Comparison of ENCODE assay signal across 6 cellular contexts in the genomic region with DNA sequence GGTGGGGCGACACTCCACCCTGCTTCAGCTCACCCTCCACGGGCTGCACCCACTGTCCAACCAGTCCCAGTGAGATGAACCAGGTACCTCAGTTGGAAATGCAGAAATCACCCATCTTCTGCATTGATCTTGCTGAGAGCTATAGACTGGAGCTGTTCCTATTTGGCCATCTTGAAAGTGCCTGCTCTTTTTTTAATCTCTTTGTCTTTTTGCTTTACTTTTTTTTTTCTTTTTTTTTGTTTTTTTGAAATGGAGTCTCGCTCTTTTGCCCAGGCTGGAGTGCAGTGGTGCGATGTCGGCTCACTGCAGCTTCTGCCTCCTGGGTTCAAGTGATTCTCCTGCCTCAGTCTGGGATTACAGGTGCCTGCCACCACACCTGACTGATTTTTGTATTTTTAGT.
DNase-seq lines count a peak whose midpoint lies in the region; ATAC-seq, FAIRE-seq and TF ChIP-seq lines count a peak whose summit lies in the region.
"Not testable (repeated sequence)": the region's sequence is repeated elsewhere in the genome, so short reads cannot be mapped to it uniquely, and the experiment has no call there.

No MANE protein-coding gene starts in this region.

- H3K23me2 ChIP-seq in H1 (ENCODE audit: low read depth, low read length), result not testable (repeated sequence)

- H3K27me3 Mint-ChIP-seq in GM23338 (ENCODE audit: insufficient read depth, low read depth, poor library complexity), result not testable (repeated sequence)

- H3K56ac ChIP-seq in H1 (replicated peaks; ENCODE audit: insufficient read length, low read depth, low read length), result not testable (repeated sequence)
- H3K56ac ChIP-seq in mesendoderm (ENCODE audit: low read length), result peak overlapping the region; percentile 76

- 91% methylated on average over 5 of the region's 5 CpGs; no CpG with 5 or more reads in 1 of the 2 experiments for WGBS in H1 (ENCODE audit: extremely low coverage in 1 of 2, insufficient coverage in 1 of 2, insufficient read length in 1 of 2, insufficient replicate concordance in 2 of 2, low coverage in 1 of 2, low lambda C conversion rate in 2 of 2, missing lambda C conversion rate in 1 of 2), 2 experiments
- WGBS in mesendoderm (ENCODE audit: extremely low coverage, insufficient coverage, low lambda C conversion rate), result no CpG with 5 or more reads among the region's 5 CpGs

- H3K36me3 Mint-ChIP-seq in GM23338 (ENCODE audit: low read depth), result not testable (repeated sequence)

- H3K4me1 Mint-ChIP-seq in GM23338, result not testable (repeated sequence)

- H3K27me3 ChIP-seq in GM23338 (ENCODE audit: insufficient read depth); HUES6 (ENCODE audit: control insufficient read depth, insufficient read depth, low read length); H1 (replicated peaks in 1 of 4; ENCODE audit: control insufficient read depth in 3 of 4, extremely low read depth in 1 of 4, insufficient read depth in 3 of 4, low read length in 3 of 4); iPS-18a (ENCODE audit: control insufficient read depth, insufficient read depth, low read length); mesendoderm (ENCODE audit: insufficient read depth, low read length, poor library complexity); parathyroid adenoma (ENCODE audit: control insufficient read depth, insufficient read depth, low read length): not testable (repeated sequence)

- TF ChIP-seq EP300 in H1 (IDR thresholded peaks at IDR 0.05; ENCODE audit: borderline replicate concordance in 1 of 2, low read depth in 2 of 2, low read length in 2 of 2), result not testable (repeated sequence)

- H2BK20ac ChIP-seq in H1 (ENCODE audit: low read length), result not testable (repeated sequence)

- H2BK15ac ChIP-seq in H1 (ENCODE audit: low read length); mesendoderm (replicated peaks; ENCODE audit: low read depth): not testable (repeated sequence)

- not testable (repeated sequence) for H3K23ac ChIP-seq in H1 (ENCODE audit: insufficient read length); mesendoderm (ENCODE audit: low read length)

- not testable (repeated sequence) for H4K20me1 ChIP-seq in GM23338 (replicated peaks; ENCODE audit: insufficient read depth); H1 (replicated peaks in 1 of 2; ENCODE audit: control insufficient read depth in 1 of 2, insufficient read depth in 2 of 2, low read length in 2 of 2)

- peak overlapping the region; percentile 63; the same call in 1 of the 2 replicates for H2BK5ac ChIP-seq in H1 (ENCODE audit: low read depth, low read length)
- H2BK5ac ChIP-seq in mesendoderm (ENCODE audit: low read length), result not testable (repeated sequence)

- H3K9ac ChIP-seq in HUES6 (ENCODE audit: low read length), result peak overlapping the region; percentile 54
- not testable (repeated sequence) for H3K9ac ChIP-seq in H1 (replicated peaks in 1 of 4; ENCODE audit: extremely low read depth in 1 of 4, low read depth in 3 of 4, low read length in 3 of 4); iPS-18a (ENCODE audit: low read length); mesendoderm (ENCODE audit: low read length); parathyroid adenoma

- FAIRE-seq in H1 (lab: Jason Lieb, UNC), result not testable (repeated sequence)

- not testable (repeated sequence) for ATAC-seq in GM23338

- not testable (repeated sequence) for H3K79me2 ChIP-seq in GM23338 (replicated peaks; ENCODE audit: insufficient read depth); H1 (ENCODE audit: control insufficient read depth in 1 of 2, insufficient read depth in 2 of 2, low read length in 2 of 2); mesendoderm (ENCODE audit: control insufficient read depth, insufficient read depth, low read length); parathyroid adenoma

- not testable (repeated sequence) for H3K9me3 ChIP-seq in HUES6 (ENCODE audit: control insufficient read depth, insufficient read depth, low read depth, low read length); H1 (ENCODE audit: insufficient read depth in 2 of 2, low read depth in 1 of 2, low read length in 1 of 2); iPS-18a (ENCODE audit: control insufficient read depth, low read depth, low read length); parathyroid adenoma (ENCODE audit: control insufficient read depth, low read length)

- not testable (repeated sequence) for H3F3A ChIP-seq in GM23338 (replicated peaks; ENCODE audit: low read depth)

- TF ChIP-seq RAD21 in H1 (IDR thresholded peaks at IDR 0.05 in 1 of 2, conservative IDR thresholded peaks at IDR 0.05 in 1 of 2; ENCODE audit: low read depth in 2 of 2, low read length in 2 of 2), result not testable (repeated sequence)

- H4K5ac ChIP-seq in H1 (ENCODE audit: insufficient read length, low read depth, low read length); mesendoderm (ENCODE audit: low read length): not testable (repeated sequence)

- H3K4me2 ChIP-seq in GM23338; mesendoderm (ENCODE audit: low read length); parathyroid adenoma (ENCODE audit: low read length): not testable (repeated sequence)
- H3K4me2 ChIP-seq in H1 (ENCODE audit: insufficient read depth in 1 of 2, low read depth in 2 of 2, low read length in 2 of 2), result 0 out of 4 replicates have a peak overlapping the region, but pooled peaks of 1 of the 2 experiments have one; percentile 25

- not testable (repeated sequence) for H3K4ac ChIP-seq in H1 (replicated peaks; ENCODE audit: insufficient read length, low read depth, low read length); mesendoderm (ENCODE audit: low read depth, low read length)

- not testable (repeated sequence) for H3K27ac Mint-ChIP-seq in GM23338

- not testable (repeated sequence) for H3K4me3 Mint-ChIP-seq in GM23338

- H3K4me3 ChIP-seq in GM23338; H1 (ENCODE audit: extremely low read depth in 1 of 4, insufficient read depth in 2 of 4, low read depth in 3 of 4, low read length in 4 of 4); mesendoderm (ENCODE audit: low read length); parathyroid adenoma (ENCODE audit: low read depth, low read length): not testable (repeated sequence)
- H3K4me3 ChIP-seq in HUES6 (ENCODE audit: low read depth, low read length) (peak overlapping the region; percentile 46; the same call in 1 of the 2 replicates), iPS-18a (ENCODE audit: low read length) (peak overlapping the region; percentile 13)

- peak overlapping the region; percentile 38 for H3K18ac ChIP-seq in H1 (ENCODE audit: extremely low read depth, low read length)
- not testable (repeated sequence) for H3K18ac ChIP-seq in mesendoderm (ENCODE audit: low read length)

- not testable (repeated sequence) for H3K14ac ChIP-seq in H1 (ENCODE audit: insufficient read length)

- not testable (repeated sequence) for H3K9me3 Mint-ChIP-seq in GM23338

- 0 out of 2 replicates have a peak overlapping the region, but pooled peaks have one; percentile 80 for H2BK12ac ChIP-seq in H1 (ENCODE audit: low read depth, low read length)

- H2AFZ ChIP-seq in GM23338 (peak overlapping the region; percentile 98), H1 (ENCODE audit: low read length) (0 out of 2 replicates have a peak overlapping the region, but pooled peaks have one; percentile 83), parathyroid adenoma (peak overlapping the region; percentile 71)

- H3K4me1 ChIP-seq in GM23338 (ENCODE audit: insufficient read depth); HUES6 (ENCODE audit: control insufficient read depth, insufficient read depth, low read length); H1 (replicated peaks in 1 of 4; ENCODE audit: control insufficient read depth in 3 of 4, insufficient read depth in 4 of 4, low read length in 3 of 4); iPS-18a (ENCODE audit: control insufficient read depth, low read depth, low read length); mesendoderm (ENCODE audit: control insufficient read depth, low read depth, low read length); parathyroid adenoma: not testable (repeated sequence)

- H2AK5ac ChIP-seq in H1 (ENCODE audit: low read depth, low read length); mesendoderm (ENCODE audit: low read length): not testable (repeated sequence)

- not testable (repeated sequence) for H3K79me1 ChIP-seq in H1 (ENCODE audit: low read depth, low read length); mesendoderm (ENCODE audit: low read length)

- not testable (repeated sequence) for TF ChIP-seq CTCF in GM23338 (conservative IDR thresholded peaks at IDR 0.05; ENCODE audit: low read depth in 2 of 2); H1 (IDR thresholded peaks at IDR 0.05; ENCODE audit: control extremely low read depth in 1 of 3, insufficient read depth in 1 of 3, low read depth in 1 of 3, low read length in 3 of 3); parathyroid adenoma (IDR thresholded peaks at IDR 0.05)

- not testable (repeated sequence) for H4K8ac ChIP-seq in H1 (ENCODE audit: extremely low read depth, insufficient read depth, low read length); mesendoderm (ENCODE audit: low read depth, low read length)

- not testable (repeated sequence) for DNase-seq in GM23338 (ENCODE audit: low spot score); H1 (ENCODE audit: low read depth in 1 of 2, low spot score in 2 of 2); mesendoderm

- POLR2A ChIA-PET in H1 (lab: Charles Lee; ENCODE audit: partially characterized antibody), result interaction anchor here (0.6 kb wide), 1 partner anchor 205 kb away, joined by 3 read pairs; no protein-coding TSS in a partner anchor

- H3K27ac ChIP-seq in GM23338 (ENCODE audit: low read depth); HUES6 (ENCODE audit: low read depth, low read length); H1 (ENCODE audit: low read depth, low read length); iPS-18a (ENCODE audit: low read length); mesendoderm (ENCODE audit: low read depth, low read length); parathyroid adenoma: not testable (repeated sequence)

- CTCF ChIA-PET in H1 (lab: Charles Lee; ENCODE audit: partially characterized antibody), result interaction anchor here (0.9 to 1.9 kb wide), 6 partner anchors 9 to 69 kb away, joined by 3 to 12 read pairs (median 4); no protein-coding TSS in a partner anchor

- H3K9me2 ChIP-seq in GM23338 (ENCODE audit: insufficient read depth), result not testable (repeated sequence)

- TF ChIP-seq POLR2A in H1 (IDR thresholded peaks at IDR 0.05; ENCODE audit: control extremely low read depth in 1 of 2, low read depth in 2 of 2, low read length in 2 of 2), result not testable (repeated sequence)

- H3K36me3 ChIP-seq in GM23338 (ENCODE audit: insufficient read depth); HUES6 (ENCODE audit: control insufficient read depth, insufficient read depth, low read length); H1 (ENCODE audit: control insufficient read depth in 2 of 4, insufficient read depth in 4 of 4, low read length in 3 of 4); iPS-18a (ENCODE audit: control insufficient read depth, low read depth, low read length); mesendoderm (ENCODE audit: control insufficient read depth, insufficient read depth, low read length); parathyroid adenoma (ENCODE audit: control insufficient read depth, insufficient read depth, low read length): not testable (repeated sequence)

- H2BK120ac ChIP-seq in H1 (replicated peaks; ENCODE audit: low read depth, low read length); mesendoderm (ENCODE audit: low read depth, low read length): not testable (repeated sequence)

- not testable (repeated sequence) for H4K91ac ChIP-seq in H1 (replicated peaks; ENCODE audit: insufficient read length, low read length)
